Comparison of ENCODE assay signal across 1 cellular context in genomic region chr11:3227568-3228444, GRCh38.
TF ChIP-seq lines count a peak whose summit lies in the region.

No MANE protein-coding gene starts in this region.

TF ChIP-seq in K562, 482 proteins besides CTCF, POLR2A, EP300 and RAD21 (continued from another document):
- 0 out of 2 replicates have a peak, but pooled peaks have one; percentile 16 for TF ChIP-seq ZBTB33 (CRISPR knock-in tag; IDR thresholded peaks at IDR 0.05)
TF ChIP-seq in K562: peak in this region for 2.
